ENCODE assay signal across 1 cellular context in genomic region chr6:26199057-26199772, GRCh38.
TF ChIP-seq lines count a peak whose summit lies in the region.

No MANE protein-coding gene starts in this region.

TF ChIP-seq in HepG2, 621 proteins besides CTCF, POLR2A, EP300 and RAD21 (continued from another document and continues in another):
- TF ChIP-seq, protein P1, sequence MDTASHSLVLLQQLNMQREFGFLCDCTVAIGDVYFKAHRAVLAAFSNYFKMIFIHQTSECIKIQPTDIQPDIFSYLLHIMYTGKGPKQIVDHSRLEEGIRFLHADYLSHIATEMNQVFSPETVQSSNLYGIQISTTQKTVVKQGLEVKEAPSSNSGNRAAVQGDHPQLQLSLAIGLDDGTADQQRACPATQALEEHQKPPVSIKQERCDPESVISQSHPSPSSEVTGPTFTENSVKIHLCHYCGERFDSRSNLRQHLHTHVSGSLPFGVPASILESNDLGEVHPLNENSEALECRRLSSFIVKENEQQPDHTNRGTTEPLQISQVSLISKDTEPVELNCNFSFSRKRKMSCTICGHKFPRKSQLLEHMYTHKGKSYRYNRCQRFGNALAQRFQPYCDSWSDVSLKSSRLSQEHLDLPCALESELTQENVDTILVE (CRISPR knock-in tag; IDR thresholded peaks at IDR 0.05), result no peak; the same call in none of the 2 replicates
- TF ChIP-seq ZNF12 (CRISPR knock-in tag; IDR thresholded peaks at IDR 0.05) (no peak), ZMAT3 (CRISPR knock-in tag; conservative IDR thresholded peaks at IDR 0.05) (0 out of 2 replicates have a peak, but pooled peaks have one; percentile 65), ARNT (IDR thresholded peaks at IDR 0.05) (no peak), MAFF (IDR thresholded peaks at IDR 0.05; ENCODE audit: low read depth, low read length) (no peak), NAIF1 (CRISPR knock-in tag; IDR thresholded peaks at IDR 0.05; ENCODE audit: borderline replicate concordance) (peak; percentile 87; the same call in 1 of the 2 replicates), ATF7-NPFF (CRISPR knock-in tag; IDR thresholded peaks at IDR 0.05; ENCODE audit: low read depth) (no peak; the same call in 1 of the 2 replicates), SMAD3 (CRISPR knock-in tag; IDR thresholded peaks at IDR 0.05) (peak; percentile 50; the same call in 1 of the 2 replicates), MIXL1 (CRISPR knock-in tag; IDR thresholded peaks at IDR 0.05) (peak; percentile 66), ZNF253 (CRISPR knock-in tag; IDR thresholded peaks at IDR 0.05; ENCODE audit: borderline replicate concordance) (0 out of 2 replicates have a peak, but pooled peaks have one; percentile 41), ZBTB40 (IDR thresholded peaks at IDR 0.05) (no peak), ZBTB40 (CRISPR knock-in tag; IDR thresholded peaks at IDR 0.05) (peak; percentile 60; the same call in 1 of the 2 replicates), PHF8 (CRISPR knock-in tag; IDR thresholded peaks at IDR 0.05) (peak; percentile 84), SP5 (CRISPR knock-in tag; IDR thresholded peaks at IDR 0.05; ENCODE audit: borderline replicate concordance, low read depth) (0 out of 2 replicates have a peak, but pooled peaks have one; percentile 17), TAF1 (CRISPR knock-in tag; IDR thresholded peaks at IDR 0.05) (peak; percentile 86), ISX (CRISPR knock-in tag; conservative IDR thresholded peaks at IDR 0.05) (peak; percentile 93), ZNF33A (CRISPR knock-in tag; IDR thresholded peaks at IDR 0.05; ENCODE audit: borderline replicate concordance) (peak; percentile 84; the same call in 1 of the 2 replicates), ZKSCAN8 (CRISPR knock-in tag; IDR thresholded peaks at IDR 0.05; ENCODE audit: borderline replicate concordance) (no peak), PLRG1 (conservative IDR thresholded peaks at IDR 0.05) (no peak), HNRNPH1 (optimal IDR thresholded peaks at IDR 0.05; ENCODE audit: low read depth, low read length) (no peak), SMARCC2 (IDR thresholded peaks at IDR 0.05) (no peak), ZFY (CRISPR knock-in tag; IDR thresholded peaks at IDR 0.05) (peak; percentile 83), CBX5 (CRISPR knock-in tag; IDR thresholded peaks at IDR 0.05; ENCODE audit: borderline replicate concordance) (peak; percentile 55; the same call in 1 of the 2 replicates), ZNF710 (CRISPR knock-in tag; IDR thresholded peaks at IDR 0.05; ENCODE audit: borderline replicate concordance) (peak; percentile 23; the same call in 1 of the 2 replicates), MED8 (CRISPR knock-in tag; IDR thresholded peaks at IDR 0.05; ENCODE audit: insufficient replicate concordance) (peak; percentile 93), SYNCRIP (IDR thresholded peaks at IDR 0.05; ENCODE audit: insufficient read depth, low read depth, low read length) (no peak), RELA (CRISPR knock-in tag; IDR thresholded peaks at IDR 0.05) (no peak; the same call in 1 of the 2 replicates), ARNTL (CRISPR knock-in tag; IDR thresholded peaks at IDR 0.05) (0 out of 2 replicates have a peak, but pooled peaks have one; percentile 56), AGO2 (optimal IDR thresholded peaks at IDR 0.05; ENCODE audit: low read depth, low read length) (peak; percentile 97), ZNF678 (CRISPR knock-in tag; IDR thresholded peaks at IDR 0.05) (no peak), TBP (CRISPR knock-in tag; IDR thresholded peaks at IDR 0.05) (no peak), SMAD1 (CRISPR knock-in tag; IDR thresholded peaks at IDR 0.05; ENCODE audit: borderline replicate concordance, low read depth) (no peak; the same call in 1 of the 2 replicates), RFX5 (IDR thresholded peaks at IDR 0.05; ENCODE audit: low read depth, low read length) (peak; percentile 60; the same call in 1 of the 2 replicates), NFE2L1 (CRISPR knock-in tag; IDR thresholded peaks at IDR 0.05; ENCODE audit: borderline replicate concordance) (no peak), NBN (conservative IDR thresholded peaks at IDR 0.05) (no peak), ZNF3 (CRISPR knock-in tag; IDR thresholded peaks at IDR 0.05) (no peak), ZNF543 (CRISPR knock-in tag; IDR thresholded peaks at IDR 0.05) (no peak), ZNF138 (CRISPR knock-in tag; IDR thresholded peaks at IDR 0.05; ENCODE audit: low read depth) (peak; percentile 13; the same call in 1 of the 2 replicates), ZNF160 (CRISPR knock-in tag; IDR thresholded peaks at IDR 0.05) (0 out of 2 replicates have a peak, but pooled peaks have one; percentile 54), TSC22D2 (CRISPR knock-in tag; IDR thresholded peaks at IDR 0.05; ENCODE audit: borderline replicate concordance) (no peak), NRL (CRISPR knock-in tag; IDR thresholded peaks at IDR 0.05; ENCODE audit: borderline replicate concordance) (no peak; the same call in 1 of the 2 replicates), SOX5 (CRISPR knock-in tag; IDR thresholded peaks at IDR 0.05; ENCODE audit: borderline replicate concordance) (peak; percentile 17; the same call in 1 of the 2 replicates), ZNF644 (CRISPR knock-in tag; IDR thresholded peaks at IDR 0.05; ENCODE audit: low read depth) (no peak), ZNF232 (CRISPR knock-in tag; IDR thresholded peaks at IDR 0.05; ENCODE audit: borderline replicate concordance) (peak; percentile 78; the same call in 1 of the 2 replicates), TRIM24 (CRISPR knock-in tag; IDR thresholded peaks at IDR 0.05) (no peak), CREB3 (CRISPR knock-in tag; IDR thresholded peaks at IDR 0.05) (0 out of 2 replicates have a peak, but pooled peaks have one; percentile 18), ZNF75D (CRISPR knock-in tag; IDR thresholded peaks at IDR 0.05; ENCODE audit: borderline replicate concordance) (no peak), TCF7 (IDR thresholded peaks at IDR 0.05; ENCODE audit: low read depth) (no peak), JUND (CRISPR knock-in tag; IDR thresholded peaks at IDR 0.05) (peak; percentile 24; the same call in 1 of the 2 replicates), ZNF619 (CRISPR knock-in tag; IDR thresholded peaks at IDR 0.05) (no peak), POLR2G (IDR thresholded peaks at IDR 0.05; ENCODE audit: low read depth, low read length) (peak; percentile 95), NPAS2 (CRISPR knock-in tag; IDR thresholded peaks at IDR 0.05; ENCODE audit: borderline replicate concordance) (no peak)
- TF ChIP-seq, protein P2, sequence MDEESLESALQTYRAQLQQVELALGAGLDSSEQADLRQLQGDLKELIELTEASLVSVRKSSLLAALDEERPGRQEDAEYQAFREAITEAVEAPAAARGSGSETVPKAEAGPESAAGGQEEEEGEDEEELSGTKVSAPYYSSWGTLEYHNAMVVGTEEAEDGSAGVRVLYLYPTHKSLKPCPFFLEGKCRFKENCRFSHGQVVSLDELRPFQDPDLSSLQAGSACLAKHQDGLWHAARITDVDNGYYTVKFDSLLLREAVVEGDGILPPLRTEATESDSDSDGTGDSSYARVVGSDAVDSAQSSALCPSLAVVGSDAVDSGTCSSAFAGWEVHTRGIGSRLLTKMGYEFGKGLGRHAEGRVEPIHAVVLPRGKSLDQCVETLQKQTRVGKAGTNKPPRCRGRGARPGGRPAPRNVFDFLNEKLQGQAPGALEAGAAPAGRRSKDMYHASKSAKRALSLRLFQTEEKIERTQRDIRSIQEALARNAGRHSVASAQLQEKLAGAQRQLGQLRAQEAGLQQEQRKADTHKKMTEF (CRISPR knock-in tag; IDR thresholded peaks at IDR 0.05), result peak; percentile 37; the same call in 1 of the 2 replicates
- TF ChIP-seq, protein P3, sequence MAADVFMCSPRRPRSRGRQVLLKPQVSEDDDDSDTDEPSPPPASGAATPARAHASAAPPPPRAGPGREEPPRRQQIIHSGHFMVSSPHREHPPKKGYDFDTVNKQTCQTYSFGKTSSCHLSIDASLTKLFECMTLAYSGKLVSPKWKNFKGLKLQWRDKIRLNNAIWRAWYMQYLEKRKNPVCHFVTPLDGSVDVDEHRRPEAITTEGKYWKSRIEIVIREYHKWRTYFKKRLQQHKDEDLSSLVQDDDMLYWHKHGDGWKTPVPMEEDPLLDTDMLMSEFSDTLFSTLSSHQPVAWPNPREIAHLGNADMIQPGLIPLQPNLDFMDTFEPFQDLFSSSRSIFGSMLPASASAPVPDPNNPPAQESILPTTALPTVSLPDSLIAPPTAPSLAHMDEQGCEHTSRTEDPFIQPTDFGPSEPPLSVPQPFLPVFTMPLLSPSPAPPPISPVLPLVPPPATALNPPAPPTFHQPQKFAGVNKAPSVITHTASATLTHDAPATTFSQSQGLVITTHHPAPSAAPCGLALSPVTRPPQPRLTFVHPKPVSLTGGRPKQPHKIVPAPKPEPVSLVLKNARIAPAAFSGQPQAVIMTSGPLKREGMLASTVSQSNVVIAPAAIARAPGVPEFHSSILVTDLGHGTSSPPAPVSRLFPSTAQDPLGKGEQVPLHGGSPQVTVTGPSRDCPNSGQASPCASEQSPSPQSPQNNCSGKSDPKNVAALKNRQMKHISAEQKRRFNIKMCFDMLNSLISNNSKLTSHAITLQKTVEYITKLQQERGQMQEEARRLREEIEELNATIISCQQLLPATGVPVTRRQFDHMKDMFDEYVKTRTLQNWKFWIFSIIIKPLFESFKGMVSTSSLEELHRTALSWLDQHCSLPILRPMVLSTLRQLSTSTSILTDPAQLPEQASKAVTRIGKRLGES (CRISPR knock-in tag; IDR thresholded peaks at IDR 0.05; ENCODE audit: borderline replicate concordance), result no peak; the same call in none of the 2 replicates
